In genomic region chr12:121858662-121859572, GRCh38 we compare ENCODE assay signal across 9 cellular contexts.
DNase-seq lines count a peak whose midpoint lies in the region; ATAC-seq and FAIRE-seq lines count a peak whose summit lies in the region.
"Had no signal": no experiment of that assay in that cellular context is flagged by ENCODE, and none has a peak within 500 bp of the region (broad histone marks: within the 10 kb centered on the region; RNA-seq: fewer than 3 reads in every experiment).

Gene HPD, minus strand, starts transcription at chr12:121858859. Its CDS starts 36 bp downstream, at chr12:121858823.

- ATAC-seq in GM18858 (IDR thresholded peaks at IDR 0.05; ENCODE audit: unreplicated experiment) = no peak

- peak; percentile 30 for FAIRE-seq in urothelium cell line (lab: Jason Lieb, UNC)

- DNase-seq in NCI-H226 = peak; percentile 65
- DNase-seq in epidermal melanocyte (ENCODE audit: insufficient read length, low spot score) = peak; percentile 50
- peak; percentile 40 for DNase-seq in midbrain (lab: John Stamatoyannopoulos, UW)
- DNase-seq in urothelium cell line (ENCODE audit: low spot score) = peak; percentile 83
- no peak for DNase-seq in inferior parietal cortex (ENCODE audit: extremely low spot score)
- DNase-seq in LoVo (ENCODE audit: low spot score) = no peak
- DNase-seq in stimulated activated CD4-positive, alpha-beta T cell treated with anti-CD3 and anti-CD28 coated beads, Interleukin-4, amount 100 ng/mL, for 1 hour = no peak
- DNase-seq: T-helper 2 cell had no signal

Comparison
In these comparisons a context has a peak if more than half of its experiments do, and no peak if none do; other contexts are left out.
1. DNase-seq: peak in NCI-H226 (single experiment), epidermal melanocyte (single experiment), midbrain (single experiment) and urothelium cell line (single experiment); none in inferior parietal cortex (single experiment), LoVo (single experiment) and stimulated activated CD4-positive, alpha-beta T cell treated with anti-CD3 and anti-CD28 coated beads, Interleukin-4, amount 100 ng/mL, for 1 hour (single experiment).